Comparison of ENCODE assay signal across 1 cellular context in the genomic region with DNA sequence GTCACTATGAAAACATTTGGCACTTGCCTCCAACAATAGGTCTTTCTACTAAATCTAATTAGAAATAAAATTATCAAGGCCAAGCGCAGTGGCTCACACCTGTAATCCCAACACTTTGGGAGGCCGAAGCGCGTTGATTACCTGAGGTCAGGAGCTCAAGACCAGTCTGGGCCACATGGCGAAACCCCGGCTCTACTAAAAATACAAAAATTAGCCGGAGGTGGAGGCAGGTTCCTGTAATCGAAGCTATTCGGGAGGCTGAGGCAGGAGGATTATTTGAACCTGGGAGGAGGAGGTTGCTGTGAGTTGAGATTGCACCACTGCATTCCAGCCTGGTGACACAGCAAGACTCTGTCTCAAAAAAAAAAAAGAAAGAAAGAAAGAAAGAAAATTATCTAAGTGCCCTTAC.
TF ChIP-seq lines count a peak whose summit lies in the region.

No MANE protein-coding gene starts in this region.

TF ChIP-seq in IMR-90, 13 proteins besides CTCF, POLR2A, EP300 and RAD21:
- TF ChIP-seq FOS (IDR thresholded peaks at IDR 0.05; ENCODE audit: low read depth, low read length) (0 out of 2 replicates have a peak, but pooled peaks have one; percentile 36), RCOR1 (IDR thresholded peaks at IDR 0.05; ENCODE audit: insufficient replicate concordance, low read length) (no peak), CEBPB (IDR thresholded peaks at IDR 0.05; ENCODE audit: low read depth, low read length) (peak; percentile 88)
